In genomic region chr1:185734929-185735666, GRCh38 we compare ENCODE assay signal across 9 cellular contexts. TPM values are rescaled to one million over a fixed set of nuclear protein-coding genes. Genes with fewer than 3 reads are reported as not detected.
DNase-seq lines count a peak whose midpoint lies in the region; ATAC-seq and TF ChIP-seq lines count a peak whose summit lies in the region.
"Had no signal": no experiment of that assay in that cellular context is flagged by ENCODE, and none has a peak within 500 bp of the region (broad histone marks: within the 10 kb centered on the region; RNA-seq: fewer than 3 reads in every experiment).

No MANE protein-coding gene starts in this region.

- H3K23ac ChIP-seq in mesenchymal stem cell (ENCODE audit: low read length in 2 of 2) = no peak overlapping the region

- no peak overlapping the region for H2BK12ac ChIP-seq in mesenchymal stem cell (ENCODE audit: low read length in 2 of 2)

- intact Hi-C loops in Right ventricle myocardium superior (cut with DNase I) = no loop called here
- intact Hi-C loops in mammary epithelial cell (cut with micrococcal nuclease) = loop anchor here (1.0 to 5.0 kb wide), 2 partner anchors 16 to 77 kb away; no protein-coding TSS in a partner anchor
- intact Hi-C loops in vagina (cut with DNase I) = no loop called here

- no peak overlapping the region for H2BK15ac ChIP-seq in mesenchymal stem cell (ENCODE audit: low read depth, poor library complexity, severe bottlenecking)

- no TSS peak for BruUV-seq in mammary epithelial cell (replicated peaks; lab: Mats Ljungman, UMichigan)

- H3K4me2 ChIP-seq in mammary epithelial cell (ENCODE audit: insufficient read depth, low read depth, low read length) = peak overlapping the region; percentile 97
- peak overlapping the region; percentile 92 for H3K4me2 ChIP-seq in mesenchymal stem cell (ENCODE audit: low read length, poor library complexity, severe bottlenecking)

- no peaks in the 10 kb centered on the region for H3K79me2 ChIP-seq in mammary epithelial cell (ENCODE audit: insufficient read depth, low read length)

- no peak overlapping the region for H2BK5ac ChIP-seq in mesenchymal stem cell (ENCODE audit: low read depth, low read length, poor library complexity, severe bottlenecking)

- H3K79me1 ChIP-seq in mesenchymal stem cell (replicated peaks; ENCODE audit: low read length, poor library complexity, severe bottlenecking) = peaks cover 9% of the 10 kb centered on the region

- H3K36me3 ChIP-seq in right atrium auricular region (no peaks in the 10 kb centered on the region), mammary epithelial cell (ENCODE audit: insufficient read depth, low read length) (no peaks in the 10 kb centered on the region), mesenchymal stem cell (ENCODE audit: control insufficient read depth in 1 of 2, insufficient read depth in 2 of 2, low read depth in 1 of 2, low read length in 2 of 2) (peaks cover 0 to 9% of the 10 kb centered on the region in 2 experiments), vagina (no peaks in the 10 kb centered on the region)

- no peak overlapping the region for H3K4ac ChIP-seq in mesenchymal stem cell (ENCODE audit: low read depth in 1 of 2, low read length in 2 of 2)

- H3K4me1 ChIP-seq in right atrium auricular region (peaks cover 0 to 3% of the 10 kb centered on the region in 2 donors), mammary epithelial cell (ENCODE audit: insufficient read depth, low read length) (peaks cover 19% of the 10 kb centered on the region), mesenchymal stem cell (ENCODE audit: control insufficient read depth, insufficient read depth, low read depth, low read length) (no peaks in the 10 kb centered on the region), vagina (no peaks in the 10 kb centered on the region)

- peak overlapping the region; percentile 98 for H2AFZ ChIP-seq in mammary epithelial cell (ENCODE audit: low read depth, low read length)
- no peak overlapping the region for H2AFZ ChIP-seq in mesenchymal stem cell (ENCODE audit: low read depth, low read length)

- CTCF ChIA-PET in mammary epithelial cell (lab: Charles Lee; ENCODE audit: low non-redundant PET) = no interaction called here

- no peak overlapping the region for H2BK120ac ChIP-seq in mesenchymal stem cell (ENCODE audit: low read depth, low read length)

- dilution Hi-C loops in mammary epithelial cell (cut with HindIII; ENCODE audit: low sequenced_read_pairs) = no loop called here

- WGBS in mammary epithelial cell (ENCODE audit: low coverage, missing lambda C conversion rate) = 4% methylated on average over 9 of the region's 9 CpGs
- WGBS in mesenchymal stem cell = 48% methylated on average over 5 of the region's 9 CpGs

- ATAC-seq in Right ventricle myocardium superior (ENCODE audit: poor library complexity) = no peak

- H3K4me3 ChIP-seq in right atrium auricular region (peak overlapping the region; percentile 45 to 64), mammary epithelial cell (replicated peaks in 1 of 3; ENCODE audit: insufficient read depth in 1 of 3, low read depth in 2 of 3, low read length in 3 of 3) (peak overlapping the region; percentile 59 to 75 (median 62)), mesenchymal stem cell (ENCODE audit: insufficient read depth in 1 of 2, low read depth in 1 of 2, low read length in 2 of 2) (peak overlapping the region in 1 of 2 experiments; percentile 86), vagina (peak overlapping the region; percentile 44 to 49)

- no peak for TF ChIP-seq CTCF in right atrium auricular region (IDR thresholded peaks at IDR 0.05)
- no peak for TF ChIP-seq CTCF in mammary epithelial cell (conservative IDR thresholded peaks at IDR 0.05 in 1 of 2, IDR thresholded peaks at IDR 0.05 in 1 of 2; ENCODE audit: extremely low read depth in 1 of 2, insufficient read depth in 1 of 2, low read depth in 1 of 2, low read length in 2 of 2)
- no peak for TF ChIP-seq CTCF in vagina (IDR thresholded peaks at IDR 0.05)

- in situ Hi-C loops in mammary epithelial cell (cut with MboI; ENCODE audit: low sequenced_read_pairs in 2 of 2) = no loop called here

- H4K91ac ChIP-seq in mesenchymal stem cell (ENCODE audit: low read length) = no peak overlapping the region

- H3K9ac ChIP-seq in mammary epithelial cell (ENCODE audit: insufficient read depth, low read length) (peak overlapping the region; percentile 63), mesenchymal stem cell (ENCODE audit: low read length) (peak overlapping the region; percentile 95)

- H3K14ac ChIP-seq in mesenchymal stem cell (ENCODE audit: low read length in 2 of 2) = no peak overlapping the region

- no peak for TF ChIP-seq POLR2A in vagina (IDR thresholded peaks at IDR 0.05)

- DNase-seq in right atrium auricular region (ENCODE audit: low spot score) (no peak), Right ventricle myocardium superior (no peak), mammary epithelial cell (no peak), mesenchymal stem cell (peak; percentile 25), vagina (ENCODE audit: extremely low spot score in 2 of 2) (no peak), GOT3 (lab: John Stamatoyannopoulos, UW) (no peak), SHP77 treated with DMSO at 0.1 percent for 48 hours (lab: John Stamatoyannopoulos, UW) (no peak), NCI-H1694 (lab: John Stamatoyannopoulos, UW) (no peak)
- DNase-seq: DND-41 had no signal

- H3K27me3 ChIP-seq in right atrium auricular region (no peaks in the 10 kb centered on the region), mammary epithelial cell (ENCODE audit: insufficient read depth, low read length) (no peaks in the 10 kb centered on the region), mesenchymal stem cell (ENCODE audit: control insufficient read depth in 1 of 2, insufficient read depth in 1 of 2, low read length in 2 of 2) (no peaks in the 10 kb centered on the region), vagina (no peaks in the 10 kb centered on the region)

- peaks cover 0 to 18% of the 10 kb centered on the region in 2 donors for H3K9me3 ChIP-seq in right atrium auricular region
- H3K9me3 ChIP-seq in mammary epithelial cell (replicated peaks; ENCODE audit: insufficient read depth, low read length) = no peaks in the 10 kb centered on the region
- H3K9me3 ChIP-seq in mesenchymal stem cell (ENCODE audit: control insufficient read depth, low read length) = peaks cover 3% of the 10 kb centered on the region
- no peaks in the 10 kb centered on the region for H3K9me3 ChIP-seq in vagina

- peak overlapping the region; percentile 53 for H2AK5ac ChIP-seq in mesenchymal stem cell (ENCODE audit: low read length, severe bottlenecking)

- peak overlapping the region; percentile 72 to 82 for H3K27ac ChIP-seq in right atrium auricular region
- H3K27ac ChIP-seq in mammary epithelial cell (ENCODE audit: insufficient read depth, low read depth, low read length) = peak overlapping the region; percentile 53
- H3K27ac ChIP-seq in mesenchymal stem cell (ENCODE audit: low read length, poor library complexity, severe bottlenecking) = peak overlapping the region; percentile 63
- H3K27ac ChIP-seq in vagina = peak overlapping the region; percentile 76

- no peaks in the 10 kb centered on the region for H4K20me1 ChIP-seq in mammary epithelial cell (ENCODE audit: insufficient read depth, low read length)

- no peak overlapping the region for H4K8ac ChIP-seq in mesenchymal stem cell (ENCODE audit: low read length)

- peak overlapping the region; percentile 21 to 98 for H3K18ac ChIP-seq in mesenchymal stem cell (ENCODE audit: low read depth in 1 of 2, low read length in 2 of 2)

RNA-seq across cellular contexts. Expression of gene HMCN1, which starts 0.9 kb away (rescaled TPM):
- 10 to 100 TPM; 14.8 to 20.2 TPM for total RNA-seq in right atrium auricular region
- total RNA-seq in Right ventricle myocardium superior = 5.7 TPM
- total RNA-seq in mammary epithelial cell = 10 to 100 TPM in 1 of 2 donors, 1 to 10 TPM in 1; 6.4 to 60.2 TPM
- polyA plus RNA-seq in mammary epithelial cell = 7.1 TPM
- polyA minus RNA-seq in mammary epithelial cell = 14.1 TPM
- 5.3 TPM for polyA plus RNA-seq in mesenchymal stem cell (2013, experiment 1 of 2)
- 5.1 TPM for polyA plus RNA-seq in mesenchymal stem cell (2013, experiment 2 of 2)
- total RNA-seq in vagina = 10.6 TPM
